ENCODE assay signal across 8 cellular contexts in the genomic region with DNA sequence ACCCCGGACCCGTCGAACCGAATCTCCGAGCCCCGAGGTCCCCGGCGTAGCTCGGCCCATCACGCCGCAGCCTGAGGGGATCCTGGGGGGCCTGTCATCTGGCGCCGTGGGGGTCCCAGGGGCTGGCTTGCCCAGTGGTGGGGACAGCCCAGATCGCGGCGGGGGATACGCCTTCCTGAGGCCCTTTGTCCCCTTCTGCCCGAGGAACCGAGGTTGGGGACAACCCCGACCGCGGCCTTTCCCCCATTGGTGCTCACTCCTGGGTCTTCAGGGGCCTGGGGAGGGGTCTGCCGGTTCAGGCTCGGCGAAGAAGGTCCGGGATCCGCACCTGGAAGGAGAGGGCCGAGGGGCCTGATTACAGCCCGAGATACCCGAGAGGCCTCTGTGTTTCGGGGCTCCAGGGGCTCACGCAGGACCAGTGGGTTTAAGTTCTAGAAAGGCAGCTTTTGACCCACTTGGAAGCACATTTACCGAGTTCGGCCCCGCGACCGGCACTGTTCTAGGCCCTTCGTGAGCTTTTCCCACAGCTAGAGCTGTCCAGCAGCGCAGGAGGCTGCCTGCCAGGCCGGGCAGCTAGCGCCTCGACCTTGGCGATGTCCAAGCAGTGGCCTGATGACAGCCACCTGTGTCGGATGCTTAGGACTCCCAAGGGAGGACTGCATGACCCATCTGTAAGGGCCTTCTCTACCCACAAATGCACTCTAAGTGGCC. TPM values are rescaled to one million over a fixed set of nuclear protein-coding genes. Genes with fewer than 3 reads are reported as not detected.
A peak's percentile ranks its signal among the peaks of the same experiment; 100 is the strongest.
DNase-seq lines count a peak whose midpoint lies in the region; ATAC-seq, FAIRE-seq and TF ChIP-seq lines count a peak whose summit lies in the region.

No MANE protein-coding gene starts in this region.

- no peak overlapping the region for H3K23ac ChIP-seq in mesendoderm (ENCODE audit: low read length)

- peak overlapping the region; percentile 90 for H3K4me3 ChIP-seq in mesendoderm (ENCODE audit: low read length)

- H3K27ac ChIP-seq in C4-2B (peak overlapping the region; percentile 95), mesendoderm (ENCODE audit: low read depth, low read length) (no peak overlapping the region)

- H3K27me3 ChIP-seq in mesendoderm (ENCODE audit: insufficient read depth, low read length, poor library complexity), result no peaks in the 10 kb centered on the region

- peak; percentile 6 for ATAC-seq in GM19395 (IDR thresholded peaks at IDR 0.05; ENCODE audit: unreplicated experiment)

- no peaks in the 10 kb centered on the region for H3K36me3 ChIP-seq in mesendoderm (ENCODE audit: control insufficient read depth, insufficient read depth, low read length)

- H3K18ac ChIP-seq in mesendoderm (ENCODE audit: low read length), result no peak overlapping the region

- H2AK5ac ChIP-seq in mesendoderm (ENCODE audit: low read length), result no peak overlapping the region

- no peak overlapping the region for H3K4ac ChIP-seq in mesendoderm (ENCODE audit: low read depth, low read length)

- H3K56ac ChIP-seq in mesendoderm (ENCODE audit: low read length), result peak overlapping the region; percentile 90

- H3K79me1 ChIP-seq in mesendoderm (ENCODE audit: low read length), result peaks cover 7% of the 10 kb centered on the region

- DNase-seq in NCI-H69 (lab: John Stamatoyannopoulos, UW) (peak; percentile 68), dermis blood vessel endothelial cell (peak; percentile 35), mesendoderm (no peak), NK-92 (lab: John Stamatoyannopoulos, UW; ENCODE audit: unreplicated experiment) (no peak), HuH-7 (ENCODE audit: low spot score) (no peak), D721Med (ENCODE audit: insufficient read length, low spot score) (no peak)

- peaks cover 4% of the 10 kb centered on the region for H3K4me1 ChIP-seq in mesendoderm (ENCODE audit: control insufficient read depth, low read depth, low read length)

- H3K4me2 ChIP-seq in mesendoderm (ENCODE audit: low read length), result peak overlapping the region; percentile 89

- H2BK5ac ChIP-seq in mesendoderm (ENCODE audit: low read length), result no peak overlapping the region

- no peak for TF ChIP-seq CTCF in C4-2B (conservative IDR thresholded peaks at IDR 0.05)
- no peak for TF ChIP-seq CTCF in D721Med (IDR thresholded peaks at IDR 0.05; ENCODE audit: insufficient read depth, missing control alignments)

- no peak overlapping the region for H2BK120ac ChIP-seq in mesendoderm (ENCODE audit: low read depth, low read length)

- H4K8ac ChIP-seq in mesendoderm (ENCODE audit: low read depth, low read length), result no peak overlapping the region

- no CpG with 5 or more reads among the region's 44 CpGs for WGBS in mesendoderm (ENCODE audit: extremely low coverage, insufficient coverage, low lambda C conversion rate)

- H2BK15ac ChIP-seq in mesendoderm (replicated peaks; ENCODE audit: low read depth), result no peak overlapping the region

- no peak for FAIRE-seq in D721Med (lab: Jason Lieb, UNC)

- peaks cover 2% of the 10 kb centered on the region for H3K79me2 ChIP-seq in mesendoderm (ENCODE audit: control insufficient read depth, insufficient read depth, low read length)

- peak overlapping the region; percentile 85 for H3K9ac ChIP-seq in mesendoderm (ENCODE audit: low read length)

- H4K5ac ChIP-seq in mesendoderm (ENCODE audit: low read length), result no peak overlapping the region

RNA-seq across cellular contexts. Expression of gene ABHD2, which starts 0.5 kb away (rescaled TPM):
- 51.7 and 75.6 TPM in 2 replicates for total RNA-seq in dermis blood vessel endothelial cell
- 7.2 TPM for polyA plus RNA-seq in mesendoderm (2013, experiment 1 of 2)
- 7.6 TPM for polyA plus RNA-seq in mesendoderm (2013, experiment 2 of 2)

Comparison
In these comparisons a context has a peak if more than half of its experiments do, and no peak if none do; other contexts are left out.
1. DNase-seq: peak in NCI-H69 (single experiment) and dermis blood vessel endothelial cell (single experiment); none in mesendoderm (single experiment), NK-92 (single experiment), HuH-7 (single experiment) and D721Med (single experiment).